Comparison of ENCODE assay signal across 18 cellular contexts in genomic region chr1:170414989-170415733, GRCh38.
DNase-seq lines count a peak whose midpoint lies in the region; ATAC-seq and TF ChIP-seq lines count a peak whose summit lies in the region.
"Had no signal": no experiment of that assay in that cellular context is flagged by ENCODE, and none has a peak within 500 bp of the region (broad histone marks: within the 10 kb centered on the region; RNA-seq: fewer than 3 reads in every experiment).

No MANE protein-coding gene starts in this region.

- H3K27ac ChIP-seq in subcutaneous abdominal adipose tissue (ENCODE audit: low read depth, low read length): peak overlapping the region; percentile 50
- H3K27ac ChIP-seq in dorsolateral prefrontal cortex: peak overlapping the region in 1 of 59 donors; percentile 13
- H3K27ac ChIP-seq: C4-2B, epithelial cell of prostate had no signal

- H3K36me3 ChIP-seq in subcutaneous abdominal adipose tissue (ENCODE audit: control insufficient read depth in 5 of 5, insufficient read depth in 5 of 5, low read length in 5 of 5): no peaks in the 10 kb centered on the region
- H3K36me3 ChIP-seq: ovary, upper lobe of left lung had no signal

- DNase-seq in HCEC 1CT: peak; percentile 40
- peak; percentile 9 for DNase-seq in astrocyte of the hippocampus (ENCODE audit: low read depth, low spot score)
- DNase-seq in left cardiac atrium: no peak
- DNase-seq in LoVo (ENCODE audit: low spot score): no peak
- DNase-seq in dorsolateral prefrontal cortex: no peak
- DNase-seq in activated CD4-positive, CD25-positive, alpha-beta regulatory T cell (lab: John Stamatoyannopoulos, UW): no peak
- DNase-seq: activated CD4-positive, alpha-beta T cell treated with anti-CD3 and anti-CD28 coated beads for 1 hour; midbrain; NCI-H1436; NCI-H510A treated with DMSO at 0.1 percent for 48 hours; T-helper 2 cell; upper lobe of left lung had no signal

- peaks cover 0 to 5% (median 4%) of the 10 kb centered on the region in 5 donors for H3K4me1 ChIP-seq in subcutaneous abdominal adipose tissue (ENCODE audit: control insufficient read depth in 5 of 5, insufficient read depth in 5 of 5, low read length in 5 of 5)

- TF ChIP-seq CTCF in dorsolateral prefrontal cortex (IDR thresholded peaks at IDR 0.05 in 54 of 56, conservative IDR thresholded peaks at IDR 0.05 in 2 of 56; ENCODE audit: low read depth in 1 of 56, partially characterized antibody in 56 of 56): no peak

- ATAC-seq in left cardiac atrium: peak; percentile 64 to 71
- no peak for ATAC-seq in HG02678 (IDR thresholded peaks at IDR 0.05; ENCODE audit: unreplicated experiment)
- ATAC-seq: Panc1 had no signal

- H3K27me3 ChIP-seq in subcutaneous abdominal adipose tissue (ENCODE audit: control insufficient read depth in 5 of 5, insufficient read depth in 4 of 5, low read length in 5 of 5) (no peaks in the 10 kb centered on the region), dorsolateral prefrontal cortex (no peaks in the 10 kb centered on the region)
- H3K27me3 ChIP-seq: ovary, upper lobe of left lung had no signal

- H3K9ac ChIP-seq in subcutaneous abdominal adipose tissue (ENCODE audit: low read length in 5 of 5): peak overlapping the region in 1 of 5 donors; percentile 51

- no peaks in the 10 kb centered on the region for H3K9me3 ChIP-seq in subcutaneous abdominal adipose tissue (ENCODE audit: control insufficient read depth in 5 of 5, low read length in 5 of 5)
- H3K9me3 ChIP-seq: ovary, upper lobe of left lung had no signal

- H3K4me3 ChIP-seq in subcutaneous abdominal adipose tissue (ENCODE audit: low read depth in 1 of 5, low read length in 5 of 5) (no peak overlapping the region), dorsolateral prefrontal cortex (no peak overlapping the region)
- H3K4me3 ChIP-seq: ovary, upper lobe of left lung had no signal

- intact Hi-C loops in left cardiac atrium (cut with DNase I) (no loop called here), dorsolateral prefrontal cortex (cut with DNase I) (loop anchor here in 1 of 2 donors (5.0 kb wide), 1 partner anchor 182 kb away; no protein-coding TSS in a partner anchor)

Comparison
In these comparisons a context has a peak if more than half of its experiments do, and no peak if none do; other contexts are left out.
1. DNase-seq: peak in HCEC 1CT (single experiment) and astrocyte of the hippocampus (single experiment); none in left cardiac atrium (single experiment), LoVo (single experiment), dorsolateral prefrontal cortex (0 of 10) and activated CD4-positive, CD25-positive, alpha-beta regulatory T cell (0 of 4).